ENCODE assay signal across 20 cellular contexts in the genomic region with DNA sequence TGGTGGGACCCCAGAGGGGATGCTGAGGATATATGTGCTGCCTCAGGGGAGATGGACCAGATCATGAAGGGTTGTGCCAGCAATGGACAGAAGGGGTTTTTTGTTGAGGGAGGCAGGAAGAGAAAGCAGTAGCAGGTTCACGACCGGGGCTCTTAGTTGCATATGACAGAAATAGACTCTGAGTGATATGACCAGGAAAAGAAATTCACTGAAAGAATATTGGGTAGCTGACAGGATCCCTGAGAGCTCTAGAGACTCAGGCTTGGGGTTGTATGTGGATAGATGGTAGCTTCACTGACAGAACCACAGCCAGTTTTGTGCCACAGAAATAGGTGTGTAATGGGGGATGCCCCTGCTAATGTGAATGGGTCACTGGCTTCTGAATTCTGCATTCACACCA.
DNase-seq lines count a peak whose midpoint lies in the region; ATAC-seq, FAIRE-seq and TF ChIP-seq lines count a peak whose summit lies in the region.
"Had no signal": no experiment of that assay in that cellular context is flagged by ENCODE, and none has a peak within 500 bp of the region (broad histone marks: within the 10 kb centered on the region; RNA-seq: fewer than 3 reads in every experiment).

No MANE protein-coding gene starts in this region.

- DNase-seq in GM18507 (ENCODE audit: extremely low spot score, insufficient read length, low read depth) (no peak), coronary artery (ENCODE audit: low spot score) (no peak), pons (ENCODE audit: low spot score) (no peak)
- no peak for DNase-seq in activated T-cell treated with anti-CD3 and anti-CD28 coated beads, Interleukin-2, amount 50 U/mL, for 1 hour
- DNase-seq: activated CD4-positive, alpha-beta T cell treated with anti-CD3 and anti-CD28 coated beads, Interleukin-2, amount 50 U/mL, for 48 hours; activated naive CD8-positive, alpha-beta T cell treated with anti-CD3 and anti-CD28 coated beads, Interleukin-2, amount 50 U/mL, for 24 hours; activated T-cell treated with anti-CD3 and anti-CD28 coated beads, Interleukin-2, amount 50 U/mL, for 72 hours; CD8-positive, alpha-beta T cell; left colon; MM.1S; NCI-H526; occipital lobe; stimulated activated naive CD4-positive, alpha-beta T cell had no signal

- H3K27ac ChIP-seq in coronary artery: peak overlapping the region; percentile 24 to 34

- ATAC-seq in GM21576 (IDR thresholded peaks at IDR 0.05; ENCODE audit: unreplicated experiment) (peak; percentile 44), HG03045 (IDR thresholded peaks at IDR 0.05; ENCODE audit: unreplicated experiment) (peak; percentile 22), GM18861 (IDR thresholded peaks at IDR 0.05; ENCODE audit: unreplicated experiment) (no peak), GM21526 (IDR thresholded peaks at IDR 0.05; ENCODE audit: low FRiP score, unreplicated experiment) (no peak)
- ATAC-seq: activated naive CD8-positive, alpha-beta T cell treated with anti-CD3 and anti-CD28 coated beads, Interleukin-2, amount 50 U/mL, for 24 hours; CD8-positive, alpha-beta T cell; left colon; Panc1; SK-N-SH treated with all-trans-retinoic acid at 6 μM for 48 hours had no signal

- no peak for TF ChIP-seq CTCF in coronary artery (IDR thresholded peaks at IDR 0.05)

- FAIRE-seq in GM18507 (lab: Jason Lieb, UNC): peak; percentile 38
- FAIRE-seq: H54 had no signal

- H3K4me3 ChIP-seq in coronary artery: peak overlapping the region; percentile 32

Comparison
In these comparisons a context has a peak if more than half of its experiments do, and no peak if none do; other contexts are left out.
1. ATAC-seq: peak in GM21576 (single experiment) and HG03045 (single experiment); none in GM18861 (single experiment) and GM21526 (single experiment).